ENCODE assay signal across 9 cellular contexts in the genomic region with DNA sequence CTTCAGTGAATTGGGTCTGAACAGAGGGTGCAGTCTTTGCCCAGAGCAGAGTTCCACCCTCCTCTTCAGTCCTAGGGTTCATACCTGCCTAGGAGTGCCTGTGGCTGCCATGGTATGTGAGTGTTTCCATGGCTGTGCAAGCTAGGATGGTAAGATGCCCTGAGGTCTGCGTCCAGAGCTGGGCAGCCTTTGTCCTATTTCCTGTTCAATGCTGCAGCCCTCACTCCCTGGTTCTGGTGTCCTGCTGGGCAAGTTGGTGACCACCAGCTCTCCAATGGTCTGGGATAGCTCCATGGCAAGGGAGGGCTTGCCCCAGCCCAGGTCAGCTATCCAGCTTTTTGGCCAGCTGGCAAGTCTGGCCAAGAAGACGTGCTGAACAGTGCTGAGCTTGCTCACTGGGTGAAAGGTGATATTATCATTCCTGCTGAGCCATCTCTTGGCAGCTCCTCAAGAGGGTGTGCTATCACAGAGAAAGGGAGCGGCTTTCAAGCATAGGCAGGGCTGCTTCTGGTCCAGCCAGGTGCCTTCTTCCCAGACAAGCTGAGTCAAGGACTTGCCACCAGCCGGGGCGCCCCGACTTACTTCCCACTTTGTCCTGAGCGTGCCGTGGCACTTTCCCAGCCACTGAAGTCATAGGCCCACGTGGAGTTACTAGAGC. TPM values are rescaled to one million over a fixed set of nuclear protein-coding genes. Genes with fewer than 3 reads are reported as not detected.
DNase-seq lines count a peak whose midpoint lies in the region; ATAC-seq and TF ChIP-seq lines count a peak whose summit lies in the region.
"Had no signal": no experiment of that assay in that cellular context is flagged by ENCODE, and none has a peak within 500 bp of the region (broad histone marks: within the 10 kb centered on the region; RNA-seq: fewer than 3 reads in every experiment).

No MANE protein-coding gene starts in this region.

- in situ Hi-C loops in transverse colon (cut with MboI; ENCODE audit: low pct_ligation_motif_present in 1 of 4, low pct_unique_long_range_greater_than_20kb in 1 of 4, low sequenced_read_pairs in 3 of 4), result loop anchor here in 1 of 4 donors (10.0 kb wide), 1 partner anchor 153 kb away; no protein-coding TSS in a partner anchor

- no peaks in the 10 kb centered on the region for H3K27me3 ChIP-seq in transverse colon

- H3K4me3 ChIP-seq in transverse colon, result no peak overlapping the region

- WGBS in transverse colon (ENCODE audit: low coverage in 1 of 2), 2 donors, result 64% methylated on average over 9 of the region's 9 CpGs; no CpG with 5 or more reads in 1 of the 2 donors

- no peak overlapping the region for H3K4me3 Mint-ChIP-seq in activated CD4-positive, alpha-beta T cell treated with anti-CD3 and anti-CD28 coated beads, Interleukin-2, amount 10 ng/mL, durations not matched to agents 7 days and 5 days
- H3K4me3 Mint-ChIP-seq in activated T-helper 2 cell treated with anti-CD3 and anti-CD28 coated beads, Interferon-gamma antibody, Interleukin-2, Interleukin-4, amounts not matched to agents 10 μg/mL and 5 μg/mL and 100 μg/mL, durations not matched to agents 14 hours and 24 hours and 36 hours (ENCODE audit: low read depth), result no peak overlapping the region
- no peak overlapping the region for H3K4me3 Mint-ChIP-seq in activated T-cell treated with anti-CD3 and anti-CD28 coated beads, Interleukin-2, amount 50 U/mL, for 4 hours

- H3K27ac Mint-ChIP-seq in activated CD4-positive, alpha-beta T cell treated with anti-CD3 and anti-CD28 coated beads, Interleukin-2, amount 10 ng/mL, durations not matched to agents 7 days and 5 days, result peak overlapping the region; percentile 72
- peak overlapping the region; percentile 87 for H3K27ac Mint-ChIP-seq in activated T-helper 2 cell treated with anti-CD3 and anti-CD28 coated beads, Interferon-gamma antibody, Interleukin-2, Interleukin-4, amounts not matched to agents 10 μg/mL and 5 μg/mL and 100 μg/mL, durations not matched to agents 14 hours and 24 hours and 36 hours

- peaks cover 0 to 8% (median 0%) of the 10 kb centered on the region in 4 donors for H3K36me3 ChIP-seq in transverse colon

- peaks cover 85% of the 10 kb centered on the region for H3K4me1 Mint-ChIP-seq in activated CD4-positive, alpha-beta T cell treated with anti-CD3 and anti-CD28 coated beads, Interleukin-2, amount 10 ng/mL, durations not matched to agents 7 days and 5 days
- peaks cover 76% of the 10 kb centered on the region for H3K4me1 Mint-ChIP-seq in activated T-helper 2 cell treated with anti-CD3 and anti-CD28 coated beads, Interferon-gamma antibody, Interleukin-2, Interleukin-4, amounts not matched to agents 10 μg/mL and 5 μg/mL and 100 μg/mL, durations not matched to agents 14 hours and 24 hours and 36 hours (ENCODE audit: low read depth)
- peaks cover 81% of the 10 kb centered on the region for H3K4me1 Mint-ChIP-seq in activated T-cell treated with anti-CD3 and anti-CD28 coated beads, Interleukin-2, amount 50 U/mL, for 4 hours (ENCODE audit: low read depth)

- no peaks in the 10 kb centered on the region for H3K27me3 Mint-ChIP-seq in activated CD4-positive, alpha-beta T cell treated with anti-CD3 and anti-CD28 coated beads, Interleukin-2, amount 10 ng/mL, durations not matched to agents 7 days and 5 days
- no peaks in the 10 kb centered on the region for H3K27me3 Mint-ChIP-seq in activated T-helper 2 cell treated with anti-CD3 and anti-CD28 coated beads, Interferon-gamma antibody, Interleukin-2, Interleukin-4, amounts not matched to agents 10 μg/mL and 5 μg/mL and 100 μg/mL, durations not matched to agents 14 hours and 24 hours and 36 hours (ENCODE audit: low read depth)
- H3K27me3 Mint-ChIP-seq in activated T-cell treated with anti-CD3 and anti-CD28 coated beads, Interleukin-2, amount 50 U/mL, for 4 hours (ENCODE audit: low read depth), result no peaks in the 10 kb centered on the region

- POLR2A ChIA-PET in activated CD4-positive, alpha-beta T cell treated with anti-CD3 and anti-CD28 coated beads, Interleukin-2, amount 10 ng/mL, durations not matched to agents 7 days and 5 days (lab: Charles Lee), result interaction anchor here (1.7 kb wide), 1 partner anchor 12 kb away, joined by 4 read pairs; no protein-coding TSS in a partner anchor

- peak overlapping the region in 2 of 4 donors; percentile 0 to 15 for H3K27ac ChIP-seq in transverse colon

- H3K4me1 ChIP-seq in transverse colon, result peaks cover 8 to 37% (median 15%) of the 10 kb centered on the region in 4 donors

- TF ChIP-seq CTCF in transverse colon (IDR thresholded peaks at IDR 0.05), result no peak

- ATAC-seq in left lobe of liver (peak; percentile 73), HG02970 (IDR thresholded peaks at IDR 0.05; ENCODE audit: low FRiP score, unreplicated experiment) (no peak), HG02973 (IDR thresholded peaks at IDR 0.05; ENCODE audit: unreplicated experiment) (no peak)
- ATAC-seq in activated T-cell treated with anti-CD3 and anti-CD28 coated beads, Interleukin-2, amount 50 U/mL, for 4 hours, result no peak

- no peak for TF ChIP-seq EP300 in transverse colon (IDR thresholded peaks at IDR 0.05; ENCODE audit: low read depth)

- no peak for TF ChIP-seq POLR2A in transverse colon (IDR thresholded peaks at IDR 0.05)

- no peaks in the 10 kb centered on the region for H3K9me3 ChIP-seq in transverse colon

- CTCF ChIA-PET in activated CD4-positive, alpha-beta T cell treated with anti-CD3 and anti-CD28 coated beads, Interleukin-2, amount 10 ng/mL, durations not matched to agents 7 days and 5 days (lab: Charles Lee), result interaction anchor here (0.8 to 2.0 kb wide), 4 partner anchors 9 to 30 kb away, joined by 3 to 6 read pairs (median 4); a partner anchor contains a TSS

- no peaks in the 10 kb centered on the region for H3K9me3 Mint-ChIP-seq in activated CD4-positive, alpha-beta T cell treated with anti-CD3 and anti-CD28 coated beads, Interleukin-2, amount 10 ng/mL, durations not matched to agents 7 days and 5 days
- no peaks in the 10 kb centered on the region for H3K9me3 Mint-ChIP-seq in activated T-helper 2 cell treated with anti-CD3 and anti-CD28 coated beads, Interferon-gamma antibody, Interleukin-2, Interleukin-4, amounts not matched to agents 10 μg/mL and 5 μg/mL and 100 μg/mL, durations not matched to agents 14 hours and 24 hours and 36 hours
- H3K9me3 Mint-ChIP-seq in activated T-cell treated with anti-CD3 and anti-CD28 coated beads, Interleukin-2, amount 50 U/mL, for 4 hours, result no peaks in the 10 kb centered on the region

- peaks cover 67% of the 10 kb centered on the region for H3K36me3 Mint-ChIP-seq in activated CD4-positive, alpha-beta T cell treated with anti-CD3 and anti-CD28 coated beads, Interleukin-2, amount 10 ng/mL, durations not matched to agents 7 days and 5 days (ENCODE audit: low read depth)
- peaks cover 80% of the 10 kb centered on the region for H3K36me3 Mint-ChIP-seq in activated T-helper 2 cell treated with anti-CD3 and anti-CD28 coated beads, Interferon-gamma antibody, Interleukin-2, Interleukin-4, amounts not matched to agents 10 μg/mL and 5 μg/mL and 100 μg/mL, durations not matched to agents 14 hours and 24 hours and 36 hours (ENCODE audit: low read depth)
- H3K36me3 Mint-ChIP-seq in activated T-cell treated with anti-CD3 and anti-CD28 coated beads, Interleukin-2, amount 50 U/mL, for 4 hours (ENCODE audit: insufficient read depth), result peaks cover 49% of the 10 kb centered on the region

- intact Hi-C loops in activated T-helper 2 cell treated with anti-CD3 and anti-CD28 coated beads, Interferon-gamma antibody, Interleukin-2, Interleukin-4, amounts not matched to agents 10 μg/mL and 5 μg/mL and 100 μg/mL, durations not matched to agents 14 hours and 24 hours and 36 hours (cut with micrococcal nuclease), result no loop called here
- intact Hi-C loops in transverse colon (cut with DNase I; ENCODE audit: low total_unique reads), result no loop called here

- no peak for DNase-seq in activated CD4-positive, alpha-beta T cell treated with anti-CD3 and anti-CD28 coated beads, Interleukin-2, amount 10 ng/mL, durations not matched to agents 7 days and 5 days
- DNase-seq in activated CD4-positive, alpha-beta T cell treated with anti-CD3 and anti-CD28 coated beads, Interleukin-2, amount 50 U/mL, for 4 hours, result no peak
- DNase-seq in activated T-helper 2 cell treated with anti-CD3 and anti-CD28 coated beads, Interferon-gamma antibody, Interleukin-2, Interleukin-4, amounts not matched to agents 10 μg/mL and 5 μg/mL and 100 μg/mL, durations not matched to agents 14 hours and 24 hours and 36 hours (ENCODE audit: low spot score), result no peak
- peak; percentile 84 for DNase-seq in left lobe of liver (ENCODE audit: low spot score)
- DNase-seq in transverse colon, result peak; percentile 66
- DNase-seq in activated T-cell treated with anti-CD3 and anti-CD28 coated beads, Interleukin-2, amount 50 U/mL, for 4 hours, result no peak
- DNase-seq: NCI-H1436 treated with DMSO at 0.1 percent for 48 hours had no signal

RNA-seq across cellular contexts. Expression of a gene that starts 13.0 kb away (rescaled TPM):
- 100 to 1,000 TPM; 146 to 159 TPM for total RNA-seq in activated CD4-positive, alpha-beta T cell treated with anti-CD3 and anti-CD28 coated beads, Interleukin-2, amount 10 ng/mL, durations not matched to agents 7 days and 5 days
- total RNA-seq in activated T-helper 2 cell treated with anti-CD3 and anti-CD28 coated beads, Interferon-gamma antibody, Interleukin-2, Interleukin-4, amounts not matched to agents 10 μg/mL and 5 μg/mL and 100 μg/mL, durations not matched to agents 14 hours and 24 hours and 36 hours, result 136 and 146 TPM in 2 replicates
- 27.6 TPM for total RNA-seq in left lobe of liver
- 100 to 1,000 TPM in 1 of 4 donors, 10 to 100 TPM in 3; 27.5 to 107 (median 41.6) TPM for total RNA-seq in transverse colon
- total RNA-seq in activated T-cell treated with anti-CD3 and anti-CD28 coated beads, Interleukin-2, amount 50 U/mL, for 4 hours, result 10 to 100 TPM; 64.8 to 72.3 (median 65.3) TPM

RNA-seq across cellular contexts. Expression of a gene that starts 49.1 kb away (rescaled TPM):
- 10 to 100 TPM; 21.5 to 23.4 TPM for total RNA-seq in activated CD4-positive, alpha-beta T cell treated with anti-CD3 and anti-CD28 coated beads, Interleukin-2, amount 10 ng/mL, durations not matched to agents 7 days and 5 days
- total RNA-seq in activated T-helper 2 cell treated with anti-CD3 and anti-CD28 coated beads, Interferon-gamma antibody, Interleukin-2, Interleukin-4, amounts not matched to agents 10 μg/mL and 5 μg/mL and 100 μg/mL, durations not matched to agents 14 hours and 24 hours and 36 hours, result 31.2 and 34.3 TPM in 2 replicates
- 7.6 TPM for total RNA-seq in left lobe of liver
- total RNA-seq in transverse colon, result 10 to 100 TPM in 3 of 4 donors, 1 to 10 TPM in 1; 9.2 to 13.1 (median 11.2) TPM
- 10 to 100 TPM; 35.9 to 37.4 (median 37.1) TPM for total RNA-seq in activated T-cell treated with anti-CD3 and anti-CD28 coated beads, Interleukin-2, amount 50 U/mL, for 4 hours

RNA-seq across cellular contexts. Expression of a gene that starts 49.1 kb away (rescaled TPM):
- total RNA-seq in activated CD4-positive, alpha-beta T cell treated with anti-CD3 and anti-CD28 coated beads, Interleukin-2, amount 10 ng/mL, durations not matched to agents 7 days and 5 days, result 10 to 100 TPM; 12.9 to 14.4 TPM
- total RNA-seq in activated T-helper 2 cell treated with anti-CD3 and anti-CD28 coated beads, Interferon-gamma antibody, Interleukin-2, Interleukin-4, amounts not matched to agents 10 μg/mL and 5 μg/mL and 100 μg/mL, durations not matched to agents 14 hours and 24 hours and 36 hours, result 19.3 TPM in 2 replicates
- total RNA-seq in left lobe of liver (5.1 TPM), transverse colon (10 to 100 TPM in 1 of 4 donors, 1 to 10 TPM in 3; 4.8 to 13.1 (median 6.2) TPM)
- 10 to 100 TPM; 34.9 to 40.3 (median 39.1) TPM for total RNA-seq in activated T-cell treated with anti-CD3 and anti-CD28 coated beads, Interleukin-2, amount 50 U/mL, for 4 hours

RNA-seq across cellular contexts. Expression of a gene that starts 56.5 kb away (rescaled TPM):
- total RNA-seq in activated CD4-positive, alpha-beta T cell treated with anti-CD3 and anti-CD28 coated beads, Interleukin-2, amount 10 ng/mL, durations not matched to agents 7 days and 5 days, result not detected
- not detected in 2 replicates for total RNA-seq in activated T-helper 2 cell treated with anti-CD3 and anti-CD28 coated beads, Interferon-gamma antibody, Interleukin-2, Interleukin-4, amounts not matched to agents 10 μg/mL and 5 μg/mL and 100 μg/mL, durations not matched to agents 14 hours and 24 hours and 36 hours
- total RNA-seq in left lobe of liver (not detected), transverse colon (not detected)
- total RNA-seq in activated T-cell treated with anti-CD3 and anti-CD28 coated beads, Interleukin-2, amount 50 U/mL, for 4 hours, result not detected

Comparison
In these comparisons a context has a peak if more than half of its experiments do, and no peak if none do; other contexts are left out.
1. DNase-seq: peak in left lobe of liver (single experiment) and transverse colon (single experiment); none in activated CD4-positive, alpha-beta T cell treated with anti-CD3 and anti-CD28 coated beads, Interleukin-2, amount 10 ng/mL, durations not matched to agents 7 days and 5 days (single experiment), activated CD4-positive, alpha-beta T cell treated with anti-CD3 and anti-CD28 coated beads, Interleukin-2, amount 50 U/mL, for 4 hours (0 of 2), activated T-helper 2 cell treated with anti-CD3 and anti-CD28 coated beads, Interferon-gamma antibody, Interleukin-2, Interleukin-4, amounts not matched to agents 10 μg/mL and 5 μg/mL and 100 μg/mL, durations not matched to agents 14 hours and 24 hours and 36 hours (single experiment) and activated T-cell treated with anti-CD3 and anti-CD28 coated beads, Interleukin-2, amount 50 U/mL, for 4 hours (single experiment).